ENCODE assay signal across 9 cellular contexts in genomic region chr11:131195801-131196517, GRCh38.
A peak's percentile ranks its signal among the peaks of the same experiment; 100 is the strongest.
DNase-seq lines count a peak whose midpoint lies in the region; ATAC-seq, FAIRE-seq and TF ChIP-seq lines count a peak whose summit lies in the region.
"Had no signal": no experiment of that assay in that cellular context is flagged by ENCODE, and none has a peak within 500 bp of the region (broad histone marks: within the 10 kb centered on the region; RNA-seq: fewer than 3 reads in every experiment).

No MANE protein-coding gene starts in this region.

- in situ Hi-C loops in G401 (cut with HindIII; ENCODE audit: low sequenced_read_pairs), result no loop called here

- 25 to 31% methylated on average over 10 of the region's 10 CpGs for WGBS in pancreas, 2 donors

- no peaks in the 10 kb centered on the region for H3K36me3 ChIP-seq in pancreas
- no peaks in the 10 kb centered on the region for H3K36me3 ChIP-seq in OCI-LY7 (ENCODE audit: insufficient read depth, low read length)

- H3K79me2 ChIP-seq in OCI-LY7 (ENCODE audit: insufficient read depth, low read depth, low read length), result no peaks in the 10 kb centered on the region

- intact Hi-C loops in pancreas (cut with DNase I) (no loop called here), OCI-LY7 (cut with micrococcal nuclease; ENCODE audit: unreplicated experiment) (no loop called here)

- DNase-seq in G401 (ENCODE audit: low spot score) (peak; percentile 70), NCI-H446 treated with DMSO at 0.1 percent for 48 hours (lab: John Stamatoyannopoulos, UW) (peak; percentile 87), fibroblast of mammary gland (ENCODE audit: low read depth) (peak; percentile 17), pancreas (peak in 4 of 6 donors; percentile 24 to 67 (median 55)), OCI-LY7 (ENCODE audit: low spot score) (no peak), NCI-H128 (lab: John Stamatoyannopoulos, UW; ENCODE audit: unreplicated experiment) (no peak)
- no peak for DNase-seq in activated CD4-positive, alpha-beta T cell treated with anti-CD3 and anti-CD28 coated beads for 4 hours
- DNase-seq: NCI-H1930 had no signal

- H3K9me2 ChIP-seq in OCI-LY7 (ENCODE audit: insufficient read depth, low read length), result no peaks in the 10 kb centered on the region

- H3K9me3 ChIP-seq in pancreas, result no peaks in the 10 kb centered on the region
- H3K9me3 ChIP-seq in OCI-LY7 (ENCODE audit: low read length), result no peaks in the 10 kb centered on the region

- no peak overlapping the region for H3K4me2 ChIP-seq in OCI-LY7 (ENCODE audit: low read length)

- CTCF ChIA-PET in OCI-LY7 (lab: Charles Lee; ENCODE audit: unreplicated experiment), result interaction anchor here (0.6 kb wide), 1 partner anchor 204 kb away, joined by 3 read pairs; no protein-coding TSS in a partner anchor

- H4K20me1 ChIP-seq in OCI-LY7 (ENCODE audit: insufficient read depth, low read length), result no peaks in the 10 kb centered on the region

- peaks cover 0 to 9% (median 3%) of the 10 kb centered on the region in 4 donors for H3K27me3 ChIP-seq in pancreas

- TF ChIP-seq CTCF in fibroblast of mammary gland (conservative IDR thresholded peaks at IDR 0.05; ENCODE audit: control insufficient read depth, insufficient read depth, low read depth, low read length), result no peak
- no peak for TF ChIP-seq CTCF in pancreas (IDR thresholded peaks at IDR 0.05)
- no peak for TF ChIP-seq CTCF in OCI-LY7 (conservative IDR thresholded peaks at IDR 0.05; ENCODE audit: low read length)

- no TSS peak for BruUV-seq in OCI-LY7 (replicated peaks; lab: Mats Ljungman, UMichigan)

- H3K27ac ChIP-seq in pancreas (no peak overlapping the region), OCI-LY7 (ENCODE audit: low read depth, low read length, poor library complexity, severe bottlenecking) (no peak overlapping the region)

- POLR2A ChIA-PET in OCI-LY7 (lab: Charles Lee), result interaction anchor here (0.9 kb wide), 1 partner anchor 12 kb away, joined by 3 read pairs; no protein-coding TSS in a partner anchor

- H3K4me1 ChIP-seq in pancreas (no peaks in the 10 kb centered on the region), OCI-LY7 (ENCODE audit: insufficient read depth, low read length, poor library complexity, severe bottlenecking) (peaks cover 17% of the 10 kb centered on the region)

- FAIRE-seq in pancreas (lab: Jason Lieb, UNC), result no peak

- ATAC-seq in pancreas (peak; percentile 31 to 74 (median 42)), HG02623 (IDR thresholded peaks at IDR 0.05; ENCODE audit: unreplicated experiment) (no peak)

- no peak overlapping the region for H2AFZ ChIP-seq in OCI-LY7 (ENCODE audit: low read length)

- H3K4me3 ChIP-seq in fibroblast of mammary gland (ENCODE audit: control insufficient read depth, low read depth, low read length), result no peak overlapping the region
- H3K4me3 ChIP-seq in pancreas, result no peak overlapping the region
- H3K4me3 ChIP-seq in OCI-LY7 (ENCODE audit: low read depth, low read length, poor library complexity, severe bottlenecking), result no peak overlapping the region

Comparison
In these comparisons a context has a peak if more than half of its experiments do, and no peak if none do; other contexts are left out.
1. DNase-seq: peak in G401 (single experiment), NCI-H446 treated with DMSO at 0.1 percent for 48 hours (single experiment), fibroblast of mammary gland (single experiment) and pancreas (4 of 6); none in activated CD4-positive, alpha-beta T cell treated with anti-CD3 and anti-CD28 coated beads for 4 hours (0 of 2), OCI-LY7 (single experiment) and NCI-H128 (single experiment).